In the genomic region with DNA sequence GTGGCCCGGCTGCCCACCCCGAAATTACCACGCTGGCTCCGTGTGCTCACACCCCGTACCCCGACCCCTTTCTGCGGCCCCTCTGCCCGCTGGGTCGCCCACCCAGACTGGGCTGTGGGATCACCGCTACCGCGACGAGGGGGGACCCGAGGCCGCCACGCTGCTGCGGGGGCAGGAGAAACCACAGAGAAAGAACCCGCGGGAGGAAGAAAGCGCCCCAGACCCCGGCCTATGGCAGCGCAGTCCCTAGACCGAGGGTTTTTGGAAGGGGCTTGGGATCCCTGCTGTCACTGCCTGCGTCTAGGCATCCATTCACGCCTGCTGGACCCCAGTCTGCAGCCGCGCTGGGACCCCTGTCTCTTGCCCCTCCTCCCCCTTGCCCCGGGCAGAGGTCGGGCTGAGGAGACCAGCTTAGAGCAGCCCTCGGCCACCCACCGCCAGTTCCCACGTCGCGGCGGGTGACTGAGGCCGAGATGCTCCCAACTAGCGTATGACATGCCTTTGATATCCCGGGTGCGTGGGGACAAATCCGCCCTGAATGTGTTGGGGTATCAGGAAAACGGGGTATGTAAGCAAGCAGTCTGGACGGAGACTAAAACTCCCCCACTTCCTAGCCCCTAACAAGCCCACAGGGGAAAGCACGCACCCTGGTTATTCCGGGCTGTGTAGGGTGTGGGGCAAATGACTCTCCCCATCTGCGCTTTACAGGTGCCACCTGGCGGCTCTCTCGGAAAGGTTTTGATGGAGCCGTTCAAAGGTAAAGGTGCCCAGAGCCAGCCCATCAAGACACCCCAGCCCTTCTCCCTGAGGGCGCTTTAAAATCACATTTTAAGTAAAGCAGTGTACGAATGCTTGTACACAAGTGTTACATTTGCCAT, we compare ENCODE assay signal across 8 cellular contexts. TPM values are rescaled to one million over a fixed set of nuclear protein-coding genes. Genes with fewer than 3 reads are reported as not detected.
DNase-seq lines count a peak whose midpoint lies in the region; ATAC-seq, FAIRE-seq and TF ChIP-seq lines count a peak whose summit lies in the region.

No MANE protein-coding gene starts in this region.

- TF ChIP-seq CTCF in BJ (IDR thresholded peaks at IDR 0.05; ENCODE audit: insufficient read depth, low read depth, low read length): peak; percentile 28

- peak; percentile 70 for ATAC-seq in GM21423 (IDR thresholded peaks at IDR 0.05; ENCODE audit: unreplicated experiment)

- H3K4me3 ChIP-seq in BJ (ENCODE audit: low read depth, low read length) (peak overlapping the region; percentile 62), mesodermal cell (ENCODE audit: extremely low read depth, insufficient read depth, low read length, poor library complexity, severe bottlenecking) (peak overlapping the region; percentile 52)

- TF ChIP-seq POLR2A in GM12891 (IDR thresholded peaks at IDR 0.05; ENCODE audit: low read depth, low read length): no peak

- DNase-seq in BJ (ENCODE audit: low read depth) (no peak), NCI-H1105 treated with DMSO at 0.1 percent for 48 hours (lab: John Stamatoyannopoulos, UW) (peak; percentile 56), dermis microvascular lymphatic vessel endothelial cell (ENCODE audit: low read depth in 2 of 2) (peak; percentile 5 to 40), GM12891 (ENCODE audit: insufficient read length, low spot score) (no peak)
- DNase-seq in activated CD4-positive, alpha-beta T cell treated with anti-CD3 and anti-CD28 coated beads, Interleukin-2, amount 50 U/mL, for 4 hours: peak; percentile 74 to 78
- peak; percentile 35 to 53 for DNase-seq in stimulated activated CD8-positive, alpha-beta memory T cell treated with anti-CD3 and anti-CD28 coated beads, Interleukin-2, amount 100 ng/mL, for 48 hours (ENCODE audit: low read depth in 2 of 2)

- no peaks in the 10 kb centered on the region for H3K9me3 ChIP-seq in mesodermal cell (ENCODE audit: control insufficient read depth, low read length)

- no peaks in the 10 kb centered on the region for H3K27me3 ChIP-seq in BJ (ENCODE audit: control insufficient read depth, insufficient read depth, low read length)

- H3K36me3 ChIP-seq in BJ (ENCODE audit: control insufficient read depth, insufficient read depth, low read length) (no peaks in the 10 kb centered on the region), mesodermal cell (ENCODE audit: control insufficient read depth, insufficient read depth, low read length) (no peaks in the 10 kb centered on the region)

- WGBS in mesodermal cell (ENCODE audit: insufficient coverage in 2 of 2), 2 experiments: 3% methylated on average over 18 to 29 of the region's 50 CpGs

- CTCF ChIA-PET in BJ (lab: Yijun Ruan, JAX): interaction anchor here (1.1 to 1.5 kb wide), 3 partner anchors 19 to 1684 kb away, joined by 3 read pairs; no protein-coding TSS in a partner anchor

- POLR2A ChIA-PET in BJ (lab: Charles Lee): interaction anchor here (0.5 to 0.7 kb wide), 3 partner anchors 483 to 1192 kb away, joined by 3 to 5 read pairs (median 4); no protein-coding TSS in a partner anchor

- H3K27ac ChIP-seq in mesodermal cell (ENCODE audit: low read depth, low read length, severe bottlenecking): no peak overlapping the region

- no peak for FAIRE-seq in GM12891 (lab: Jason Lieb, UNC)

- H3K4me1 ChIP-seq in mesodermal cell (ENCODE audit: control insufficient read depth, insufficient read depth, low read length, poor library complexity, severe bottlenecking): no peaks in the 10 kb centered on the region

TF ChIP-seq in GM12891, 5 proteins besides CTCF, POLR2A, EP300 and RAD21:
- TF ChIP-seq SPI1 (IDR thresholded peaks at IDR 0.05; ENCODE audit: low read depth, low read length): no peak
- TF ChIP-seq TAF1 (IDR thresholded peaks at IDR 0.05; ENCODE audit: low read depth, low read length): no peak
- TF ChIP-seq POLR2AphosphoS5 (IDR thresholded peaks at IDR 0.05; ENCODE audit: low read depth, low read length): no peak
- TF ChIP-seq POU2F2 (IDR thresholded peaks at IDR 0.05; ENCODE audit: low read depth, low read length): no peak
- TF ChIP-seq PAX5 (IDR thresholded peaks at IDR 0.05; ENCODE audit: insufficient read depth, low read length, severe bottlenecking): no peak

RNA-seq across cellular contexts. Expression of a gene that starts 0.9 kb away (rescaled TPM):
- 18.1 and 29.5 TPM in 2 replicates for polyA plus RNA-seq in BJ (2011; rRNA removed)
- 47.8 and 64.3 TPM in 2 replicates for polyA minus RNA-seq in BJ (2011; rRNA and poly(A)+ RNA removed)
- 19.1 and 24.7 TPM in 2 replicates for total RNA-seq in dermis microvascular lymphatic vessel endothelial cell
- 5.5 TPM for polyA plus RNA-seq in mesodermal cell (2013, experiment 1 of 2)
- polyA plus RNA-seq in mesodermal cell (2013, experiment 2 of 2): 3.7 TPM
- 0.47 TPM for polyA plus RNA-seq in GM12891 (2012; ENCODE audit: low read depth, missing spikeins)

Comparison
In these comparisons a context has a peak if more than half of its experiments do, and no peak if none do; other contexts are left out.
1. DNase-seq: peak in NCI-H1105 treated with DMSO at 0.1 percent for 48 hours (single experiment), activated CD4-positive, alpha-beta T cell treated with anti-CD3 and anti-CD28 coated beads, Interleukin-2, amount 50 U/mL, for 4 hours (2 of 2), dermis microvascular lymphatic vessel endothelial cell (2 of 2) and stimulated activated CD8-positive, alpha-beta memory T cell treated with anti-CD3 and anti-CD28 coated beads, Interleukin-2, amount 100 ng/mL, for 48 hours (2 of 2); none in BJ (single experiment) and GM12891 (single experiment).